In genomic region chr1:66352783-66353182, GRCh38 we compare ENCODE assay signal across 12 cellular contexts.
DNase-seq lines count a peak whose midpoint lies in the region; ATAC-seq, FAIRE-seq and TF ChIP-seq lines count a peak whose summit lies in the region.
"Had no signal": no experiment of that assay in that cellular context is flagged by ENCODE, and none has a peak within 500 bp of the region (broad histone marks: within the 10 kb centered on the region; RNA-seq: fewer than 3 reads in every experiment).

No MANE protein-coding gene starts in this region.

- H3K36me3 Mint-ChIP-seq in naive thymus-derived CD8-positive, alpha-beta T cell = peaks cover 5 to 29% (median 22%) of the 10 kb centered on the region in 3 donors
- H3K36me3 Mint-ChIP-seq in Calu3 (ENCODE audit: insufficient read depth, unreplicated experiment) = no peaks in the 10 kb centered on the region
- H3K36me3 Mint-ChIP-seq in activated T-helper 2 cell treated with anti-CD3 and anti-CD28 coated beads, Interferon-gamma antibody, Interleukin-2, Interleukin-4, amounts not matched to agents 10 μg/mL and 5 μg/mL and 100 μg/mL, durations not matched to agents 14 hours and 24 hours and 36 hours (ENCODE audit: low read depth) = peaks cover 55% of the 10 kb centered on the region

- H4K20me1 ChIP-seq in HCT116 (ENCODE audit: insufficient read depth) (no peaks in the 10 kb centered on the region), GM12878 (ENCODE audit: control insufficient read depth, insufficient read depth) (no peaks in the 10 kb centered on the region)

- H3K27ac ChIP-seq in HCT116 (ENCODE audit: low read depth, low read length) (peak overlapping the region; percentile 96), GM12878 (ENCODE audit: control insufficient read depth, insufficient read depth) (peak overlapping the region; percentile 88; the same call in 1 of the 2 replicates)
- H3K27ac ChIP-seq: cardiac muscle cell had no signal

- H3K36me3 ChIP-seq in HCT116 (ENCODE audit: control insufficient read depth in 1 of 2, insufficient read depth in 2 of 2, low read length in 2 of 2) (peaks cover 7 to 29% of the 10 kb centered on the region in 2 experiments; a peak in 3 of 4 replicates), GM12878 (ENCODE audit: control insufficient read depth in 2 of 2, insufficient read depth in 2 of 2, low read length in 1 of 2) (no peaks in the 10 kb centered on the region; a peak in 2 of 4 replicates)
- H3K36me3 ChIP-seq: cardiac muscle cell had no signal

- in situ Hi-C loops in GM12878 (cut with MboI) = no loop called here

- TF ChIP-seq RAD21 in HCT116 (IDR thresholded peaks at IDR 0.05; ENCODE audit: low read depth) (no peak), GM12878 (IDR thresholded peaks at IDR 0.05; ENCODE audit: insufficient read depth, low read depth, low read length) (no peak)

- CTCF ChIA-PET in HCT116 (lab: Charles Lee) (interaction anchor here (1.4 kb wide), 1 partner anchor 151 kb away, joined by 3 read pairs; no protein-coding TSS in a partner anchor), GM12878 (lab: Yijun Ruan, JAX) (interaction anchor here (0.6 to 12.8 kb wide), 9 partner anchors 11 to 530 kb away, joined by 3 to 123 read pairs (median 6); no protein-coding TSS in a partner anchor), Calu3 (lab: Charles Lee) (no interaction called here)

- H3K79me2 ChIP-seq in HCT116 (ENCODE audit: insufficient read depth, low read length) = peaks cover 99% of the 10 kb centered on the region
- peaks cover 58% of the 10 kb centered on the region for H3K79me2 ChIP-seq in GM12878 (ENCODE audit: control insufficient read depth, insufficient read depth, low read length)

- TF ChIP-seq CTCF in AG10803 (conservative IDR thresholded peaks at IDR 0.05; ENCODE audit: low read length) (no peak), HCT116 (IDR thresholded peaks at IDR 0.05 in 2 of 3, conservative IDR thresholded peaks at IDR 0.05 in 1 of 3; ENCODE audit: borderline replicate concordance in 1 of 3, insufficient read depth in 1 of 3, low read depth in 2 of 3, low read length in 2 of 3) (no peak), GM12878 (IDR thresholded peaks at IDR 0.05 in 2 of 3, conservative IDR thresholded peaks at IDR 0.05 in 1 of 3; ENCODE audit: control insufficient read depth in 2 of 3, extremely low read depth in 1 of 3, insufficient read depth in 1 of 3, low read depth in 3 of 3, low read length in 3 of 3) (no peak), Calu3 (IDR thresholded peaks at IDR 0.05; ENCODE audit: unreplicated experiment) (no peak)

- H3K27me3 ChIP-seq in HCT116 (ENCODE audit: insufficient read depth, low read length) (no peaks in the 10 kb centered on the region), GM12878 (replicated peaks in 1 of 2; ENCODE audit: control insufficient read depth in 2 of 2, insufficient read depth in 2 of 2, low read length in 1 of 2) (no peaks in the 10 kb centered on the region)
- H3K27me3 ChIP-seq: cardiac muscle cell had no signal

- H3K4me1 Mint-ChIP-seq in naive thymus-derived CD8-positive, alpha-beta T cell = peaks cover 44 to 96% (median 90%) of the 10 kb centered on the region in 4 donors
- no peaks in the 10 kb centered on the region for H3K4me1 Mint-ChIP-seq in Calu3 (ENCODE audit: low read depth, unreplicated experiment)
- peaks cover 68% of the 10 kb centered on the region for H3K4me1 Mint-ChIP-seq in activated T-helper 2 cell treated with anti-CD3 and anti-CD28 coated beads, Interferon-gamma antibody, Interleukin-2, Interleukin-4, amounts not matched to agents 10 μg/mL and 5 μg/mL and 100 μg/mL, durations not matched to agents 14 hours and 24 hours and 36 hours (ENCODE audit: low read depth)

- H2AFZ ChIP-seq in HCT116 (ENCODE audit: low read depth, low read length, poor library complexity, severe bottlenecking) (no peak overlapping the region), GM12878 (ENCODE audit: control insufficient read depth, low read depth, low read length) (no peak overlapping the region)

- H3K4me2 ChIP-seq in HCT116 (ENCODE audit: low read length) = peak overlapping the region; percentile 61
- no peak overlapping the region for H3K4me2 ChIP-seq in GM12878 (ENCODE audit: control insufficient read depth, insufficient read depth)

- no peaks in the 10 kb centered on the region for H3K9me3 Mint-ChIP-seq in naive thymus-derived CD8-positive, alpha-beta T cell
- no peaks in the 10 kb centered on the region for H3K9me3 Mint-ChIP-seq in Calu3 (ENCODE audit: low read depth, unreplicated experiment)
- no peaks in the 10 kb centered on the region for H3K9me3 Mint-ChIP-seq in activated T-helper 2 cell treated with anti-CD3 and anti-CD28 coated beads, Interferon-gamma antibody, Interleukin-2, Interleukin-4, amounts not matched to agents 10 μg/mL and 5 μg/mL and 100 μg/mL, durations not matched to agents 14 hours and 24 hours and 36 hours

- H3K9ac ChIP-seq in HCT116 (ENCODE audit: low read length) = peak overlapping the region; percentile 66
- H3K9ac ChIP-seq in GM12878 (ENCODE audit: control insufficient read depth, insufficient read depth, low read length) = no peak overlapping the region

- BruUV-seq in HCT116 (replicated peaks; lab: Mats Ljungman, UMichigan) = no TSS peak
- no TSS peak for BruUV-seq in GM12878 (replicated peaks; lab: Mats Ljungman, UMichigan)
- BruUV-seq in Calu3 (replicated peaks; lab: Mats Ljungman, UMichigan) = no TSS peak

- H3K9me3 ChIP-seq in HCT116 (ENCODE audit: control insufficient read depth in 1 of 2, insufficient read depth in 1 of 2, low read depth in 1 of 2, low read length in 2 of 2) = no peaks in the 10 kb centered on the region
- no peaks in the 10 kb centered on the region for H3K9me3 ChIP-seq in GM12878 (replicated peaks; ENCODE audit: control insufficient read depth, insufficient read depth, low read length)

- TF ChIP-seq EP300 in GM12878 (IDR thresholded peaks at IDR 0.05; ENCODE audit: borderline replicate concordance in 1 of 2, control insufficient read depth in 1 of 2, low read depth in 2 of 2, low read length in 2 of 2) = no peak

- H3K4me3 ChIP-seq in AG10803 (ENCODE audit: low read length) = no peak overlapping the region
- no peak overlapping the region for H3K4me3 ChIP-seq in HCT116 (replicated peaks in 1 of 2; ENCODE audit: low read depth in 1 of 2, low read length in 2 of 2)
- no peak overlapping the region for H3K4me3 ChIP-seq in GM12878
- H3K4me3 ChIP-seq: cardiac muscle cell had no signal

- no peaks in the 10 kb centered on the region for H3K27me3 Mint-ChIP-seq in naive thymus-derived CD8-positive, alpha-beta T cell
- no peaks in the 10 kb centered on the region for H3K27me3 Mint-ChIP-seq in Calu3 (ENCODE audit: unreplicated experiment)
- peaks cover 3% of the 10 kb centered on the region for H3K27me3 Mint-ChIP-seq in activated T-helper 2 cell treated with anti-CD3 and anti-CD28 coated beads, Interferon-gamma antibody, Interleukin-2, Interleukin-4, amounts not matched to agents 10 μg/mL and 5 μg/mL and 100 μg/mL, durations not matched to agents 14 hours and 24 hours and 36 hours (ENCODE audit: low read depth)

- SMC1A ChIA-PET in GM12878 (lab: Charles Lee; ENCODE audit: uncharacterized antibody, unreplicated experiment) = interaction anchor here (0.7 to 13.8 kb wide), 15 partner anchors 8 to 100 kb away, joined by 3 to 463 read pairs (median 4); no protein-coding TSS in a partner anchor

- no peak for FAIRE-seq in GM12878 (lab: Jason Lieb, UNC)

- POLR2A ChIA-PET in HCT116 (lab: Charles Lee) = interaction anchor here (1.2 to 1.4 kb wide), 2 partner anchors 11 to 83 kb away, joined by 3 to 4 read pairs; no protein-coding TSS in a partner anchor
- POLR2A ChIA-PET in GM12878 (lab: Charles Lee) = interaction anchor here (0.6 to 2.4 kb wide), 3 partner anchors 10 to 80 kb away, joined by 4 to 12 read pairs (median 4); no protein-coding TSS in a partner anchor
- POLR2A ChIA-PET in naive thymus-derived CD8-positive, alpha-beta T cell (lab: Charles Lee) = interaction anchor here (0.6 to 4.5 kb wide), 2 partner anchors 12 to 21 kb away, joined by 3 to 21 read pairs; no protein-coding TSS in a partner anchor

- H3K4me3 Mint-ChIP-seq in naive thymus-derived CD8-positive, alpha-beta T cell = peak overlapping the region in 7 of 10 donors; percentile 25 to 83 (median 49)
- H3K4me3 Mint-ChIP-seq in Calu3 (ENCODE audit: low read depth, unreplicated experiment) = no peak overlapping the region
- no peak overlapping the region for H3K4me3 Mint-ChIP-seq in activated T-helper 2 cell treated with anti-CD3 and anti-CD28 coated beads, Interferon-gamma antibody, Interleukin-2, Interleukin-4, amounts not matched to agents 10 μg/mL and 5 μg/mL and 100 μg/mL, durations not matched to agents 14 hours and 24 hours and 36 hours (ENCODE audit: low read depth)

- DNase-seq in AG10803 (ENCODE audit: low read depth) = peak; percentile 44
- DNase-seq in HCT116 (ENCODE audit: low read depth, low spot score) = no peak
- no peak for DNase-seq in GM12878 (ENCODE audit: low read depth, low spot score)
- no peak for DNase-seq in naive thymus-derived CD8-positive, alpha-beta T cell
- no peak for DNase-seq in Calu3
- DNase-seq in NCI-H1092 (lab: John Stamatoyannopoulos, UW) = no peak
- DNase-seq in activated T-helper 2 cell treated with anti-CD3 and anti-CD28 coated beads, Interferon-gamma antibody, Interleukin-2, Interleukin-4, amounts not matched to agents 10 μg/mL and 5 μg/mL and 100 μg/mL, durations not matched to agents 14 hours and 24 hours and 36 hours (ENCODE audit: low spot score) = no peak
- DNase-seq: NK-92 treated with Interleukin-12 subunit alpha and Interleukin-12 subunit beta, amount 100 ng/mL, for 24 hours; SW 1271 had no signal

- 93% methylated on average over 3 of the region's 3 CpGs for WGBS in GM12878 (ENCODE audit: insufficient coverage, insufficient replicate concordance, low lambda C conversion rate, missing lambda C conversion rate)

- TF ChIP-seq POLR2A in HCT116 (IDR thresholded peaks at IDR 0.05; ENCODE audit: borderline replicate concordance, extremely low read depth, insufficient read depth, insufficient read length) (no peak), GM12878 (IDR thresholded peaks at IDR 0.05; ENCODE audit: low read depth, low read length) (no peak)

- RAD21 ChIA-PET in HCT116 (lab: Charles Lee; ENCODE audit: low non-redundant PET in 1 of 2, low total read pairs in 2 of 2, uncharacterized antibody in 2 of 2, unreplicated experiment in 2 of 2) = no interaction called here
- RAD21 ChIA-PET in GM12878 (lab: Charles Lee; ENCODE audit: unreplicated experiment) = interaction anchor here (1.0 to 13.1 kb wide), 5 partner anchors 9 to 92 kb away, joined by 3 to 238 read pairs (median 34); no protein-coding TSS in a partner anchor

- no peaks in the 10 kb centered on the region for H3K9me2 ChIP-seq in HCT116 (ENCODE audit: insufficient read depth)

- peaks cover 94 to 100% of the 10 kb centered on the region in 2 experiments for H3K4me1 ChIP-seq in HCT116 (ENCODE audit: control insufficient read depth in 1 of 2, insufficient read depth in 2 of 2, low read length in 2 of 2)
- H3K4me1 ChIP-seq in GM12878 (ENCODE audit: control insufficient read depth, insufficient read depth, low read length) = peaks cover 35% of the 10 kb centered on the region

- no peak for ATAC-seq in HCT116
- no peak for ATAC-seq in GM12878
- no peak for ATAC-seq in naive thymus-derived CD8-positive, alpha-beta T cell
- no peak for ATAC-seq in esophagus mucosa
- ATAC-seq: left lobe of liver had no signal

- peak overlapping the region; percentile 4 to 97 (median 86) for H3K27ac Mint-ChIP-seq in naive thymus-derived CD8-positive, alpha-beta T cell
- no peak overlapping the region for H3K27ac Mint-ChIP-seq in Calu3 (ENCODE audit: unreplicated experiment)
- H3K27ac Mint-ChIP-seq in activated T-helper 2 cell treated with anti-CD3 and anti-CD28 coated beads, Interferon-gamma antibody, Interleukin-2, Interleukin-4, amounts not matched to agents 10 μg/mL and 5 μg/mL and 100 μg/mL, durations not matched to agents 14 hours and 24 hours and 36 hours = no peak overlapping the region

- intact Hi-C loops in HCT116 (cut with micrococcal nuclease) (loop anchor here (5.0 kb wide), 1 partner anchor 85 kb away; no protein-coding TSS in a partner anchor), GM12878 (cut with micrococcal nuclease; ENCODE audit: unreplicated experiment) (loop anchor here (5.0 to 10.0 kb wide), 2 partner anchors 100 to 382 kb away; no protein-coding TSS in a partner anchor), Calu3 (cut with micrococcal nuclease; ENCODE audit: unreplicated experiment) (no loop called here)
- intact Hi-C loops in activated T-helper 2 cell treated with anti-CD3 and anti-CD28 coated beads, Interferon-gamma antibody, Interleukin-2, Interleukin-4, amounts not matched to agents 10 μg/mL and 5 μg/mL and 100 μg/mL, durations not matched to agents 14 hours and 24 hours and 36 hours (cut with micrococcal nuclease) = loop anchor here (5.0 to 10.0 kb wide), 3 partner anchors 70 to 398 kb away; no protein-coding TSS in a partner anchor

Comparison
In these comparisons a context has a peak if more than half of its experiments do, and no peak if none do; other contexts are left out.
1. H3K27ac Mint-ChIP-seq: peak in naive thymus-derived CD8-positive, alpha-beta T cell (10 of 10); none in Calu3 (single experiment) and activated T-helper 2 cell treated with anti-CD3 and anti-CD28 coated beads, Interferon-gamma antibody, Interleukin-2, Interleukin-4, amounts not matched to agents 10 μg/mL and 5 μg/mL and 100 μg/mL, durations not matched to agents 14 hours and 24 hours and 36 hours (single experiment).
2. H3K4me3 Mint-ChIP-seq: peak in naive thymus-derived CD8-positive, alpha-beta T cell (7 of 10); none in Calu3 (single experiment) and activated T-helper 2 cell treated with anti-CD3 and anti-CD28 coated beads, Interferon-gamma antibody, Interleukin-2, Interleukin-4, amounts not matched to agents 10 μg/mL and 5 μg/mL and 100 μg/mL, durations not matched to agents 14 hours and 24 hours and 36 hours (single experiment).